In the genomic region with DNA sequence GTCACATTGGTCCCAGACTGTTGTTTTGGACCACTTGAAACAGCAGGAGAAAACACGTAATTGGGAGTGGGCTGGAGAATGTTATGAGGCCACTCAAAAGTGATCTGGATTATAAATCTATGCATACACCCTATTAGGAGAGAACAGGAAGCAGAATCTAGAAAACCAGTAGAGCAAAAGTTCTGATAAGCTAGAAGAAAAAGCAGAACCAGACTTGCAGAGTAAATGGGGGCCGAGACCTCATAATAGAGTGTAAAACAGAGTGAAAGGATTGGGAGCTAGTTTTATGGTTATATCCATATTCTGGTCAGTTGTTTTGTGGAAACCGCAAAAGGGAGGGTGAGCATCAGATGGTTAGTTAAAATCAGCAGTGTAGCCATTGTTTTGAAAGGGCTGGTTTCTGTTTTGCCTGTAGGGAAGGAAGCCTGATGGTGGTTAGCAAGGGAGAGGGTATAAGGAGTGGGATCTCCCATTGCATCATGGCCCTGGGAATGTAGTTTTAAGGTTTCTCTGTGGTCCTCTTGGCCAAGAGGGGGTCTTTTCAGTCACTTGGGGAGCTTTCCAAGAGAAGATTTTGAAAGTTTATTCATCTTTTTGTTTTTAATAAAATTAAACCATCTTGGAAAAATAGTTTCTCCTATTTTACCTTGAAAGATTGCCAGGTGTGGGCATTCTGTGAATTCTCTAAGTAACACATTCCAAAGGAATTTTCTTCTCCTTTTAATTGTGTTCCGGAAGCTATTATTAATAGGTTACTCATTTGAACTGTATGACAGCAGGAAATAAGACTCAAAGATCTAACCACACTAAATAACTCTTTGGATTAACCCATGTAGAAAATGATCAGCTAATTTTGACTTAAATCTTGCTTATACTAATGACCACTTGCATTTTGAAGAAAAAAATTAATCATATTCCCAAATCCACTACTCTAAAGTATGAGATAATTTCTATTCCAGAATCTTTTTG, we compare ENCODE assay signal across 12 cellular contexts. TPM values are rescaled to one million over a fixed set of nuclear protein-coding genes. Genes with fewer than 3 reads are reported as not detected.
A peak's percentile ranks its signal among the peaks of the same experiment; 100 is the strongest.
DNase-seq lines count a peak whose midpoint lies in the region; ATAC-seq and TF ChIP-seq lines count a peak whose summit lies in the region.
"Had no signal": no experiment of that assay in that cellular context is flagged by ENCODE, and none has a peak within 500 bp of the region (broad histone marks: within the 10 kb centered on the region; RNA-seq: fewer than 3 reads in every experiment).

No MANE protein-coding gene starts in this region.

- 85 to 87% methylated on average over 4 of the region's 4 CpGs for WGBS in testis, 2 donors

- H3K36me3 Mint-ChIP-seq in naive thymus-derived CD4-positive, alpha-beta T cell = peaks cover 0 to 3% (median 0%) of the 10 kb centered on the region in 5 donors

- DNase-seq in EH (ENCODE audit: low read depth) (peak; percentile 57), NOMO-1 treated with dmso at 0.1 percent for 144 hours (lab: John Stamatoyannopoulos, UW; ENCODE audit: unreplicated experiment) (peak; percentile 37), cardiac fibroblast (ENCODE audit: low read depth in 2 of 2) (peak; percentile 42 to 46), testis (no peak), HPDE6-E6E7 (ENCODE audit: extremely low spot score) (no peak), NCI-H2107 treated with DMSO at 0.1 percent for 48 hours (lab: John Stamatoyannopoulos, UW; ENCODE audit: unreplicated experiment) (no peak)
- DNase-seq in naive thymus-derived CD4-positive, alpha-beta T cell = no peak
- DNase-seq in activated CD4-positive, CD25-positive, alpha-beta regulatory T cell (lab: John Stamatoyannopoulos, UW) = no peak
- DNase-seq: hippocampal formation, NCI-H1105, Right ventricle myocardium superior, uterus had no signal

- no peak for TF ChIP-seq POLR2A in testis (IDR thresholded peaks at IDR 0.05)

- H3K27ac Mint-ChIP-seq in naive thymus-derived CD4-positive, alpha-beta T cell = peak overlapping the region in 5 of 9 donors; percentile 2 to 36 (median 16)

- no peaks in the 10 kb centered on the region for H3K36me3 ChIP-seq in naive thymus-derived CD4-positive, alpha-beta T cell (ENCODE audit: control insufficient read depth in 2 of 3, insufficient read depth in 3 of 3, low read length in 3 of 3)
- no peaks in the 10 kb centered on the region for H3K36me3 ChIP-seq in testis (ENCODE audit: low read depth, missing control alignments)
- H3K36me3 ChIP-seq: uterus had no signal

- intact Hi-C loops in naive thymus-derived CD4-positive, alpha-beta T cell (cut with micrococcal nuclease) = no loop called here
- intact Hi-C loops in testis (cut with DNase I; ENCODE audit: low total_unique reads) = no loop called here

- no peak for TF ChIP-seq CTCF in cardiac fibroblast (IDR thresholded peaks at IDR 0.05; ENCODE audit: low read depth, low read length)
- no peak for TF ChIP-seq CTCF in testis (IDR thresholded peaks at IDR 0.05)

- H3K27me3 Mint-ChIP-seq in naive thymus-derived CD4-positive, alpha-beta T cell = no peaks in the 10 kb centered on the region

- no peaks in the 10 kb centered on the region for H3K4me1 ChIP-seq in naive thymus-derived CD4-positive, alpha-beta T cell (ENCODE audit: control insufficient read depth in 2 of 2, insufficient read depth in 2 of 2, low read length in 2 of 2)
- no peaks in the 10 kb centered on the region for H3K4me1 ChIP-seq in testis
- H3K4me1 ChIP-seq: uterus had no signal

- CTCF ChIA-PET in naive thymus-derived CD4-positive, alpha-beta T cell (lab: Charles Lee) = interaction anchor here (0.6 to 12.5 kb wide), 8 partner anchors 11 to 113 kb away, joined by 3 to 147 read pairs (median 4); no protein-coding TSS in a partner anchor

- no peak overlapping the region for H3K27ac ChIP-seq in naive thymus-derived CD4-positive, alpha-beta T cell (ENCODE audit: low read depth, low read length)
- H3K27ac ChIP-seq in testis = no peak overlapping the region
- H3K27ac ChIP-seq: uterus had no signal

- no peaks in the 10 kb centered on the region for H3K9me3 Mint-ChIP-seq in naive thymus-derived CD4-positive, alpha-beta T cell

- H3K4me3 Mint-ChIP-seq in naive thymus-derived CD4-positive, alpha-beta T cell = peak overlapping the region in 1 of 10 donors; percentile 31

- POLR2A ChIA-PET in naive thymus-derived CD4-positive, alpha-beta T cell (lab: Charles Lee) = interaction anchor here (0.9 kb wide), 1 partner anchor 110 kb away, joined by 3 read pairs; no protein-coding TSS in a partner anchor

- no peaks in the 10 kb centered on the region for H3K9me3 ChIP-seq in naive thymus-derived CD4-positive, alpha-beta T cell (ENCODE audit: control insufficient read depth in 2 of 3, low read length in 3 of 3)
- H3K9me3 ChIP-seq in testis = no peaks in the 10 kb centered on the region
- H3K9me3 ChIP-seq: uterus had no signal

- no peak for ATAC-seq in naive thymus-derived CD4-positive, alpha-beta T cell

- H3K27me3 ChIP-seq in naive thymus-derived CD4-positive, alpha-beta T cell (ENCODE audit: control insufficient read depth in 2 of 2, insufficient read depth in 2 of 2, low read length in 2 of 2) = no peaks in the 10 kb centered on the region
- H3K27me3 ChIP-seq in testis = no peaks in the 10 kb centered on the region
- H3K27me3 ChIP-seq: uterus had no signal

- peaks cover 7 to 15% (median 11%) of the 10 kb centered on the region in 7 donors for H3K4me1 Mint-ChIP-seq in naive thymus-derived CD4-positive, alpha-beta T cell

- no peak overlapping the region for H3K4me3 ChIP-seq in cardiac fibroblast (replicated peaks in 1 of 2; ENCODE audit: low read depth in 2 of 2, low read length in 2 of 2)
- no peak overlapping the region for H3K4me3 ChIP-seq in naive thymus-derived CD4-positive, alpha-beta T cell (ENCODE audit: low read length)
- no peak overlapping the region for H3K4me3 ChIP-seq in testis
- H3K4me3 ChIP-seq: uterus had no signal

RNA-seq across cellular contexts. Expression of gene CCNI, which starts 17.3 kb away (rescaled TPM):
- total RNA-seq in naive thymus-derived CD4-positive, alpha-beta T cell = 100 to 1,000 TPM; 206 to 393 (median 314) TPM
- 100 to 1,000 TPM; 345 to 418 TPM for polyA plus RNA-seq in naive thymus-derived CD4-positive, alpha-beta T cell
- total RNA-seq in testis = 100 to 1,000 TPM; 261 to 288 TPM
- 259 TPM for polyA plus RNA-seq in testis (ENCODE audit: insufficient read depth, low read depth, low replicate concordance)

Comparison
In these comparisons a context has a peak if more than half of its experiments do, and no peak if none do; other contexts are left out.
1. DNase-seq: peak in EH (single experiment), NOMO-1 treated with dmso at 0.1 percent for 144 hours (single experiment) and cardiac fibroblast (2 of 2); none in naive thymus-derived CD4-positive, alpha-beta T cell (0 of 9), testis (single experiment), HPDE6-E6E7 (single experiment), NCI-H2107 treated with DMSO at 0.1 percent for 48 hours (single experiment) and activated CD4-positive, CD25-positive, alpha-beta regulatory T cell (0 of 4).